Comparison of ENCODE assay signal across 8 cellular contexts in genomic region chr15:72784233-72784876, GRCh38. TPM values are rescaled to one million over a fixed set of nuclear protein-coding genes. Genes with fewer than 3 reads are reported as not detected.
A peak's percentile ranks its signal among the peaks of the same experiment; 100 is the strongest.
DNase-seq lines count a peak whose midpoint lies in the region; ATAC-seq and TF ChIP-seq lines count a peak whose summit lies in the region.

No MANE protein-coding gene starts in this region.

- WGBS in body of pancreas, 2 donors: 6 to 10% methylated on average over 13 to 16 of the region's 16 CpGs

- peak overlapping the region; percentile 87 for H2AFZ ChIP-seq in KMS-11 (ENCODE audit: low read depth)
- peak overlapping the region; percentile 99 for H2AFZ ChIP-seq in PC-3 (ENCODE audit: low read length)

- no TSS peak for BruUV-seq in PC-3 (replicated peaks; lab: Mats Ljungman, UMichigan)

- peak; percentile 74 for TF ChIP-seq CTCF in KMS-11 (conservative IDR thresholded peaks at IDR 0.05; ENCODE audit: low read depth, low read length)
- peak; percentile 67 for TF ChIP-seq CTCF in PC-3 (conservative IDR thresholded peaks at IDR 0.05; ENCODE audit: low read depth, low read length)
- peak in 6 of 7 experiments; percentile 14 to 62 (median 54) for TF ChIP-seq CTCF in body of pancreas (IDR thresholded peaks at IDR 0.05)

- no peaks in the 10 kb centered on the region for H3K9me2 ChIP-seq in PC-3 (replicated peaks; ENCODE audit: low read length)

- H3K9ac ChIP-seq in KMS-11 (peak overlapping the region; percentile 95), PC-3 (ENCODE audit: low read length) (peak overlapping the region; percentile 95), iPS-18a (ENCODE audit: low read length) (peak overlapping the region; percentile 81)

- H3K4me3 ChIP-seq in KMS-11 (IDR thresholded peaks at IDR 0.05; ENCODE audit: insufficient read depth, low read depth, low read length) (no peak overlapping the region), PC-3 (ENCODE audit: low read length) (peak overlapping the region; percentile 97), body of pancreas (peak overlapping the region; percentile 88 to 99), iPS-18a (ENCODE audit: low read length) (peak overlapping the region; percentile 95), skeletal muscle cell (ENCODE audit: low read depth, low read length) (peak overlapping the region; percentile 99)

- peaks cover 40% of the 10 kb centered on the region for H3K79me2 ChIP-seq in KMS-11 (ENCODE audit: insufficient read depth, low read depth)
- H3K79me2 ChIP-seq in PC-3 (ENCODE audit: low read length): peaks cover 41% of the 10 kb centered on the region

- H3K4me2 ChIP-seq in KMS-11: peak overlapping the region; percentile 88
- peak overlapping the region; percentile 94 for H3K4me2 ChIP-seq in PC-3 (ENCODE audit: low read length)

- ATAC-seq in GM21576 (IDR thresholded peaks at IDR 0.05; ENCODE audit: unreplicated experiment) (peak; percentile 5), PC-3 (peak; percentile 28), body of pancreas (peak; percentile 53), HG02642 (IDR thresholded peaks at IDR 0.05; ENCODE audit: poor library complexity, unreplicated experiment) (no peak)

- H3K36me3 ChIP-seq in KMS-11 (ENCODE audit: insufficient read depth): no peaks in the 10 kb centered on the region
- peaks cover 7% of the 10 kb centered on the region; the same call in 1 of the 2 replicates for H3K36me3 ChIP-seq in PC-3 (ENCODE audit: low read depth, low read length)
- H3K36me3 ChIP-seq in body of pancreas (replicated peaks in 1 of 2; ENCODE audit: insufficient read depth in 1 of 2, low read depth in 2 of 2): no peaks in the 10 kb centered on the region
- no peaks in the 10 kb centered on the region for H3K36me3 ChIP-seq in iPS-18a (ENCODE audit: control insufficient read depth, low read depth, low read length)

- TF ChIP-seq POLR2A in body of pancreas (IDR thresholded peaks at IDR 0.05): no peak

- intact Hi-C loops in PC-3 (cut with micrococcal nuclease) (no loop called here), body of pancreas (cut with DNase I) (no loop called here)

- CTCF ChIA-PET in PC-3 (lab: Charles Lee): no interaction called here

- peak; percentile 83 for DNase-seq in EL
- peak; percentile 70 for DNase-seq in PC-3
- DNase-seq in body of pancreas: peak in 2 of 4 donors; percentile 47 to 69
- DNase-seq in skeletal muscle cell (ENCODE audit: low read depth): peak; percentile 67

- H3K27me3 ChIP-seq in KMS-11 (ENCODE audit: insufficient read depth, low read depth): no peaks in the 10 kb centered on the region
- peaks cover 6% of the 10 kb centered on the region; the same call in 1 of the 2 replicates for H3K27me3 ChIP-seq in PC-3 (ENCODE audit: low read length)
- no peaks in the 10 kb centered on the region for H3K27me3 ChIP-seq in body of pancreas
- H3K27me3 ChIP-seq in iPS-18a (ENCODE audit: control insufficient read depth, insufficient read depth, low read length): no peaks in the 10 kb centered on the region

- H3K9me3 ChIP-seq in PC-3 (ENCODE audit: low read length) (no peaks in the 10 kb centered on the region), body of pancreas (no peaks in the 10 kb centered on the region), iPS-18a (ENCODE audit: control insufficient read depth, low read depth, low read length) (no peaks in the 10 kb centered on the region)

- H3K4me1 ChIP-seq in KMS-11 (ENCODE audit: low read depth, poor library complexity, severe bottlenecking) (peaks cover 61% of the 10 kb centered on the region), PC-3 (ENCODE audit: insufficient read depth, low read length) (peaks cover 6% of the 10 kb centered on the region), body of pancreas (peaks cover 27% of the 10 kb centered on the region), iPS-18a (ENCODE audit: control insufficient read depth, low read depth, low read length) (no peaks in the 10 kb centered on the region)

- H3K27ac ChIP-seq in KMS-11: peak overlapping the region; percentile 90
- H3K27ac ChIP-seq in PC-3 (ENCODE audit: low read length): peak overlapping the region; percentile 16
- H3K27ac ChIP-seq in body of pancreas: peak overlapping the region; percentile 70 to 97 (median 88)
- H3K27ac ChIP-seq in iPS-18a (ENCODE audit: low read length): no peak overlapping the region

- H4K20me1 ChIP-seq in KMS-11 (ENCODE audit: insufficient read depth) (peaks cover 7% of the 10 kb centered on the region; the same call in 1 of the 2 replicates), PC-3 (ENCODE audit: low read length) (no peaks in the 10 kb centered on the region)

- POLR2A ChIA-PET in PC-3 (lab: Charles Lee; ENCODE audit: unreplicated experiment): no interaction called here

- no peaks in the 10 kb centered on the region for H3F3A ChIP-seq in PC-3 (ENCODE audit: low read length, unreplicated experiment)

RNA-seq across cellular contexts. Expression of gene ADPGK, which starts 0.8 kb away (rescaled TPM):
- total RNA-seq in PC-3 (2014; rRNA removed) (50.0 and 52.9 TPM in 2 replicates), body of pancreas (10 to 100 TPM; 52.1 to 85.0 TPM)
